Comparison of ENCODE assay signal across 14 cellular contexts in the genomic region with DNA sequence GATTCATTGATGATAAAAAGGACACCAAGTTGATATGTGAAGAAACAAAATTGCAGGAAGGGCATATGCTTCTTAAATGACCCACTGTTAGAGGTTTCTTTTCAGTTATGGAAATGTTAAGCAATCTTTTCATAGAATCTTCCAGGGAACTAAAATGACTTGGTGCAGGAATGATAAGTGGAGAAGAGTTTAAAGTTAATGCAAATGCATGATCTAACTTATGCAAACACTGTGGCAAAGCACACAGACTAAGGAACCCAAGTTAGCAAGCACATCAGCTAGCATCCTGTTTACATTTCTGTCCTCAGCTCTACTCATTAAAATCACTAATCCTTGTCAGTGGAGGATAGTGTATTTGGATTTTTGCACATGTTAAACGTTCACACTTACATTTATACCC. TPM values are rescaled to one million over a fixed set of nuclear protein-coding genes. Genes with fewer than 3 reads are reported as not detected.
A peak's percentile ranks its signal among the peaks of the same experiment; 100 is the strongest.
DNase-seq lines count a peak whose midpoint lies in the region; ATAC-seq, FAIRE-seq and TF ChIP-seq lines count a peak whose summit lies in the region.
"Had no signal": no experiment of that assay in that cellular context is flagged by ENCODE, and none has a peak within 500 bp of the region (broad histone marks: within the 10 kb centered on the region; RNA-seq: fewer than 3 reads in every experiment).

No MANE protein-coding gene starts in this region.

- WGBS in pancreas, 2 donors, result 53 to 56% methylated on average over 1 of the region's 1 CpG

- POLR2A ChIA-PET in AG04449 (lab: Yijun Ruan, JAX) (no interaction called here), A673 (lab: Charles Lee; ENCODE audit: low non-redundant PET) (no interaction called here)

- CTCF ChIA-PET in AG04449 (lab: Yijun Ruan, JAX) (interaction anchor here (0.9 kb wide), 1 partner anchor 20 kb away, joined by 3 read pairs; no protein-coding TSS in a partner anchor), A673 (lab: Charles Lee) (interaction anchor here (0.6 kb wide), 1 partner anchor 16 kb away, joined by 9 read pairs; no protein-coding TSS in a partner anchor)

- H3K9me3 ChIP-seq in T-helper 17 cell (ENCODE audit: control insufficient read depth, low read length, poor library complexity, severe bottlenecking), result no peaks in the 10 kb centered on the region
- no peaks in the 10 kb centered on the region for H3K9me3 ChIP-seq in A673 (ENCODE audit: low read depth, low read length, poor library complexity, severe bottlenecking)
- H3K9me3 ChIP-seq in pancreas, result no peaks in the 10 kb centered on the region

- H3K27me3 Mint-ChIP-seq in T-helper 17 cell, result peaks cover 7% of the 10 kb centered on the region
- H3K27me3 Mint-ChIP-seq: activated naive CD8-positive, alpha-beta T cell treated with anti-CD3 and anti-CD28 coated beads, Interleukin-2, amount 50 U/mL, for 24 hours had no signal

- no TSS peak for BruUV-seq in A673 (replicated peaks; lab: Mats Ljungman, UMichigan)

- H3K4me1 Mint-ChIP-seq in T-helper 17 cell, result peaks cover 18% of the 10 kb centered on the region

- H3K27me3 ChIP-seq in A673 (replicated peaks; ENCODE audit: insufficient read depth, low read depth, low read length, poor library complexity) (no peaks in the 10 kb centered on the region), pancreas (no peaks in the 10 kb centered on the region)

- H3K36me3 Mint-ChIP-seq in T-helper 17 cell (ENCODE audit: low read depth), result peaks cover 7% of the 10 kb centered on the region

- DNase-seq in AG04449 (ENCODE audit: low read depth, low spot score) (peak; percentile 26), GM19239 (ENCODE audit: insufficient read length, low spot score) (no peak), T-helper 17 cell (no peak), D721Med (ENCODE audit: insufficient read length, low spot score) (no peak), A673 (ENCODE audit: low spot score) (no peak), pancreas (no peak), dedifferentiated amniotic fluid mesenchymal stem cell (ENCODE audit: extremely low spot score) (no peak)
- DNase-seq: activated naive CD8-positive, alpha-beta T cell treated with anti-CD3 and anti-CD28 coated beads, Interleukin-2, amount 50 U/mL, for 24 hours; dermis blood vessel endothelial cell; NCI-H1092; NCI-H524 treated with DMSO at 0.1 percent for 48 hours had no signal

- H3K27ac Mint-ChIP-seq in T-helper 17 cell, result peak overlapping the region; percentile 79
- H3K27ac Mint-ChIP-seq: activated naive CD8-positive, alpha-beta T cell treated with anti-CD3 and anti-CD28 coated beads, Interleukin-2, amount 50 U/mL, for 24 hours had no signal

- H3K4me3 ChIP-seq in AG04449 (ENCODE audit: low read depth, low read length), result no peak overlapping the region
- H3K4me3 ChIP-seq in A673 (ENCODE audit: low read depth, low read length, poor library complexity, severe bottlenecking), result no peak overlapping the region
- H3K4me3 ChIP-seq in pancreas, result no peak overlapping the region

- ATAC-seq in HG02798 (IDR thresholded peaks at IDR 0.05; ENCODE audit: poor library complexity, unreplicated experiment) (peak; percentile 60), T-helper 17 cell (no peak), pancreas (no peak)
- ATAC-seq: activated naive CD8-positive, alpha-beta T cell treated with anti-CD3 and anti-CD28 coated beads, Interleukin-2, amount 50 U/mL, for 24 hours had no signal

- H3K36me3 ChIP-seq in A673 (ENCODE audit: insufficient read depth, low read length, poor library complexity, severe bottlenecking) (no peaks in the 10 kb centered on the region), pancreas (no peaks in the 10 kb centered on the region)

- TF ChIP-seq CTCF in AG04449 (IDR thresholded peaks at IDR 0.05; ENCODE audit: insufficient read depth, low read length, missing control alignments) (no peak), D721Med (IDR thresholded peaks at IDR 0.05; ENCODE audit: insufficient read depth, missing control alignments) (no peak), A673 (conservative IDR thresholded peaks at IDR 0.05; ENCODE audit: low read depth, low read length) (no peak), pancreas (IDR thresholded peaks at IDR 0.05) (no peak)

- no peak overlapping the region for H3K4me3 Mint-ChIP-seq in T-helper 17 cell
- H3K4me3 Mint-ChIP-seq: activated naive CD8-positive, alpha-beta T cell treated with anti-CD3 and anti-CD28 coated beads, Interleukin-2, amount 50 U/mL, for 24 hours had no signal

- FAIRE-seq in GM19239 (lab: Jason Lieb, UNC), result peak; percentile 35
- FAIRE-seq in D721Med (lab: Jason Lieb, UNC), result no peak
- FAIRE-seq in pancreas (lab: Jason Lieb, UNC), result no peak
- FAIRE-seq: H1 had no signal

- intact Hi-C loops in A673 (cut with micrococcal nuclease; ENCODE audit: unreplicated experiment) (no loop called here), pancreas (cut with DNase I) (no loop called here)

- H3K4me1 ChIP-seq in A673 (ENCODE audit: insufficient read depth, low read length, poor library complexity, severe bottlenecking), result no peaks in the 10 kb centered on the region
- H3K4me1 ChIP-seq in pancreas, result no peaks in the 10 kb centered on the region

- no peak overlapping the region for H3K27ac ChIP-seq in A673 (ENCODE audit: low read depth, low read length, poor library complexity, severe bottlenecking)
- H3K27ac ChIP-seq in pancreas, result no peak overlapping the region

RNA-seq across cellular contexts. Expression of a gene that starts 9.3 kb away (rescaled TPM):
- total RNA-seq in T-helper 17 cell, result not detected
- total RNA-seq in A673 (2021), result not detected in 2 replicates
- under 1 TPM in 1 of 6 donors, not detected in 5; 0.06 TPM for total RNA-seq in pancreas
- under 1 TPM in 1 of 2 donors, not detected in 1; 0.05 TPM for polyA plus RNA-seq in pancreas
- total RNA-seq: dermis blood vessel endothelial cell, lung microvascular endothelial cell had no signal

RNA-seq across cellular contexts. Expression of a gene that starts 37.1 kb away (rescaled TPM):
- total RNA-seq in T-helper 17 cell (10 to 100 TPM; 49.3 to 52.5 TPM), A673 (2021) (57.8 and 76.8 TPM in 2 replicates), pancreas (10 to 100 TPM in 3 of 6 donors, 1 to 10 TPM in 3; 7.6 to 19.7 (median 10.6) TPM)
- polyA plus RNA-seq in pancreas, result 1 to 10 TPM; 4.2 to 6.2 TPM

RNA-seq across cellular contexts. Expression of a gene that starts 37.3 kb away (rescaled TPM):
- total RNA-seq in T-helper 17 cell (under 1 TPM; 0.23 to 0.42 TPM), A673 (2021) (1.8 and 1.9 TPM in 2 replicates), pancreas (under 1 TPM; 0.05 to 0.25 (median 0.15) TPM)
- polyA plus RNA-seq in pancreas, result under 1 TPM; 0.08 to 0.09 TPM

RNA-seq across cellular contexts. Expression of a gene that starts 40.5 kb away (rescaled TPM):
- total RNA-seq in T-helper 17 cell (under 1 TPM; 0.77 to 0.86 TPM), A673 (2021) (not detected in 2 replicates), pancreas (10 to 100 TPM in 1 of 6 donors, 1 to 10 TPM in 5; 4.2 to 17.3 (median 6.2) TPM)
- 10 to 100 TPM; 13.7 to 14.4 TPM for polyA plus RNA-seq in pancreas
- total RNA-seq: lung microvascular endothelial cell had no signal

RNA-seq across cellular contexts. Expression of a gene that starts 55.9 kb away (rescaled TPM):
- 100 to 1,000 TPM; 151 to 165 TPM for total RNA-seq in T-helper 17 cell
- 130 and 132 TPM in 2 replicates for total RNA-seq in A673 (2021)
- 10 to 100 TPM; 29.1 to 73.8 (median 38.4) TPM for total RNA-seq in pancreas
- polyA plus RNA-seq in pancreas, result 10 to 100 TPM; 57.6 to 63.1 TPM
